In the genomic region with DNA sequence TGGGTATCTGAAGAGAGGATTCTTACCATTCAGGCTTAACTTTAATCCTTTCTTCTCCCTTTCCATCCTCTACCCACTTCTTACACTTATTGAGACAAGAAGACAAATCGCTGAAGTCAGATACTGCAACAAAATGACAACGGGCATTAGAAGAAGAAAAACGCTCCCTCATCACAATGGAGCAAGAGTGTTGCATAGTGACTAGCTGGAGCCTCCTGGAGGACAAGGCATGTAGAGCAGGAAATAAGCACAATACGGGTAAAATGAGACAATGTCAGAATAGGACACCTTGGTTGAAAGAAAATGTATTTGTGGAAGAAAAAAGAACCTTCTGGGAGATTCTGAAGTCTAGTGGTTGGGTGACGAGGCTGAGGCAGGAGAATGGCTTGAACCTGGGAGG, we compare ENCODE assay signal across 8 cellular contexts.
DNase-seq lines count a peak whose midpoint lies in the region; ATAC-seq and TF ChIP-seq lines count a peak whose summit lies in the region.

No MANE protein-coding gene starts in this region.

- H3K36me3 Mint-ChIP-seq in endothelial cell (ENCODE audit: low read depth, unreplicated experiment), result no peaks in the 10 kb centered on the region

- no peak overlapping the region for H3K27ac ChIP-seq in right atrium auricular region

- intact Hi-C loops in posterior cingulate gyrus (cut with DNase I), result no loop called here

- no peaks in the 10 kb centered on the region for H3K9me3 ChIP-seq in right atrium auricular region

- no peaks in the 10 kb centered on the region for H3K27me3 Mint-ChIP-seq in endothelial cell (ENCODE audit: unreplicated experiment)

- no peak overlapping the region for H3K27ac Mint-ChIP-seq in endothelial cell (ENCODE audit: unreplicated experiment)

- H3K4me1 ChIP-seq in right atrium auricular region, result no peaks in the 10 kb centered on the region

- H3K4me3 Mint-ChIP-seq in endothelial cell (ENCODE audit: unreplicated experiment), result no peak overlapping the region

- no peaks in the 10 kb centered on the region for H3K36me3 ChIP-seq in right atrium auricular region

- H3K4me1 Mint-ChIP-seq in endothelial cell (ENCODE audit: unreplicated experiment), result no peaks in the 10 kb centered on the region

- no peak for ATAC-seq in GM18861 (IDR thresholded peaks at IDR 0.05; ENCODE audit: unreplicated experiment)

- DNase-seq in NCI-H1092 treated with DMSO at 0.1 percent for 48 hours (lab: John Stamatoyannopoulos, UW) (peak; percentile 7), NCI-H1092 (lab: John Stamatoyannopoulos, UW) (no peak), NCI-H1694 treated with DMSO at 0.1 percent for 48 hours (lab: John Stamatoyannopoulos, UW) (peak; percentile 11), endothelial cell (ENCODE audit: low spot score) (peak; percentile 33), putamen (ENCODE audit: low spot score) (peak; percentile 1), posterior cingulate gyrus (no peak), right atrium auricular region (ENCODE audit: low spot score) (no peak)

- no peak for TF ChIP-seq CTCF in endothelial cell (IDR thresholded peaks at IDR 0.05; ENCODE audit: unreplicated experiment)
- TF ChIP-seq CTCF in right atrium auricular region (IDR thresholded peaks at IDR 0.05), result peak in 1 of 2 donors; percentile 21

- no peaks in the 10 kb centered on the region for H3K9me3 Mint-ChIP-seq in endothelial cell (ENCODE audit: unreplicated experiment)

- no peak overlapping the region for H3K4me3 ChIP-seq in right atrium auricular region

- no peaks in the 10 kb centered on the region for H3K27me3 ChIP-seq in right atrium auricular region

Comparison
In these comparisons a context has a peak if more than half of its experiments do, and no peak if none do; other contexts are left out.
1. DNase-seq: peak in NCI-H1092 treated with DMSO at 0.1 percent for 48 hours (single experiment), NCI-H1694 treated with DMSO at 0.1 percent for 48 hours (single experiment), endothelial cell (single experiment) and putamen (single experiment); none in NCI-H1092 (single experiment), posterior cingulate gyrus (0 of 10) and right atrium auricular region (single experiment).